Comparison of ENCODE assay signal across 8 cellular contexts in genomic region chr7:35624299-35625186, GRCh38.
DNase-seq lines count a peak whose midpoint lies in the region; ATAC-seq and TF ChIP-seq lines count a peak whose summit lies in the region.

No MANE protein-coding gene starts in this region.

- H3K9me3 ChIP-seq in SK-N-MC (ENCODE audit: low read depth, low read length) (no peaks in the 10 kb centered on the region), body of pancreas (no peaks in the 10 kb centered on the region)

- TF ChIP-seq CTCF in LNCaP clone FGC (IDR thresholded peaks at IDR 0.05; ENCODE audit: control insufficient read depth, extremely low read depth, insufficient read depth) (peak; percentile 92), body of pancreas (IDR thresholded peaks at IDR 0.05) (peak; percentile 71 to 83 (median 81))

- 36 to 39% methylated on average over 12 to 16 of the region's 16 CpGs for WGBS in body of pancreas, 2 donors

- H3K36me3 ChIP-seq in SK-N-MC (ENCODE audit: insufficient read depth, low read length): no peaks in the 10 kb centered on the region
- H3K36me3 ChIP-seq in body of pancreas (replicated peaks in 1 of 2; ENCODE audit: insufficient read depth in 1 of 2, low read depth in 2 of 2): no peaks in the 10 kb centered on the region

- peaks cover 10% of the 10 kb centered on the region for H3K4me1 ChIP-seq in body of pancreas

- no peak for TF ChIP-seq POLR2A in body of pancreas (IDR thresholded peaks at IDR 0.05)

- H3K9ac ChIP-seq in SK-N-MC (ENCODE audit: insufficient read length): no peak overlapping the region

- DNase-seq in NCI-H1417 (lab: John Stamatoyannopoulos, UW) (peak; percentile 45 to 73 (median 55)), NCI-H1417 treated with DMSO at 0.1 percent for 48 hours (lab: John Stamatoyannopoulos, UW) (no peak), H4 (ENCODE audit: low spot score) (peak; percentile 71), LNCaP clone FGC (ENCODE audit: low read depth) (no peak), SK-N-MC (ENCODE audit: low read depth, low spot score) (peak; percentile 16), body of pancreas (peak; percentile 31 to 45 (median 40)), iPS-NIHi7 (ENCODE audit: extremely low spot score) (peak; percentile 84)
- DNase-seq in stimulated activated CD4-positive, alpha-beta T cell treated with anti-CD3 and anti-CD28 coated beads, Interleukin-2, amount 100 ng/mL, for 48 hours: peak; percentile 24 to 28

- H3K27me3 ChIP-seq in body of pancreas: no peaks in the 10 kb centered on the region

- no peak overlapping the region for H3K27ac ChIP-seq in SK-N-MC
- H3K27ac ChIP-seq in body of pancreas: no peak overlapping the region

- H3K4me3 ChIP-seq in LNCaP clone FGC (ENCODE audit: low read depth, low read length) (no peak overlapping the region), SK-N-MC (no peak overlapping the region), body of pancreas (no peak overlapping the region)

- ATAC-seq in body of pancreas: peak; percentile 80

- intact Hi-C loops in body of pancreas (cut with DNase I): no loop called here

Comparison
In these comparisons a context has a peak if more than half of its experiments do, and no peak if none do; other contexts are left out.
1. DNase-seq: peak in NCI-H1417 (3 of 3), H4 (single experiment), SK-N-MC (single experiment), body of pancreas (4 of 4), iPS-NIHi7 (single experiment) and stimulated activated CD4-positive, alpha-beta T cell treated with anti-CD3 and anti-CD28 coated beads, Interleukin-2, amount 100 ng/mL, for 48 hours (2 of 2); none in NCI-H1417 treated with DMSO at 0.1 percent for 48 hours (single experiment) and LNCaP clone FGC (single experiment).